1 cellular context compared by ENCODE assay signal in the genomic region with DNA sequence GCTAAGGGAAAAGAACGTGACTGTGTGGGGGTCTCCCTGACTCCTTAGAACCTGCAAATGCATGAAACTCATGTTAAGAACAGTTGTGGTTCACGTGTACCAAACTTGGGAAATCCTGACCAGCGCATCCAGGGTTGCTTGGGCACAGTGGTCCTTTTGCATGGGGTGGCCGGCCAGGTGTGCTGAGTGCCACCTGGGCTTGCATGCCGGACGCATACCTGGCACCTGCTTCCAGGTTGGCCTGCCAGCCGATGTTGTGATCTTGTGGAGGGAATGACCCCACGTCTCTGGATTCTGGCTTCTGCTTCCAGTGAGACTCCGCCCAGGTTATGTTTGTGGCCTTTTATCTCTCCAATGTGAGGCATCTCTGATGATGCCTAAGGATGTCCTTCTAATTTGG.
TF ChIP-seq lines count a peak whose summit lies in the region.

No MANE protein-coding gene starts in this region.

TF ChIP-seq in HepG2, 621 proteins besides CTCF, POLR2A, EP300 and RAD21 (continued from another document):
- TF ChIP-seq, protein P1, sequence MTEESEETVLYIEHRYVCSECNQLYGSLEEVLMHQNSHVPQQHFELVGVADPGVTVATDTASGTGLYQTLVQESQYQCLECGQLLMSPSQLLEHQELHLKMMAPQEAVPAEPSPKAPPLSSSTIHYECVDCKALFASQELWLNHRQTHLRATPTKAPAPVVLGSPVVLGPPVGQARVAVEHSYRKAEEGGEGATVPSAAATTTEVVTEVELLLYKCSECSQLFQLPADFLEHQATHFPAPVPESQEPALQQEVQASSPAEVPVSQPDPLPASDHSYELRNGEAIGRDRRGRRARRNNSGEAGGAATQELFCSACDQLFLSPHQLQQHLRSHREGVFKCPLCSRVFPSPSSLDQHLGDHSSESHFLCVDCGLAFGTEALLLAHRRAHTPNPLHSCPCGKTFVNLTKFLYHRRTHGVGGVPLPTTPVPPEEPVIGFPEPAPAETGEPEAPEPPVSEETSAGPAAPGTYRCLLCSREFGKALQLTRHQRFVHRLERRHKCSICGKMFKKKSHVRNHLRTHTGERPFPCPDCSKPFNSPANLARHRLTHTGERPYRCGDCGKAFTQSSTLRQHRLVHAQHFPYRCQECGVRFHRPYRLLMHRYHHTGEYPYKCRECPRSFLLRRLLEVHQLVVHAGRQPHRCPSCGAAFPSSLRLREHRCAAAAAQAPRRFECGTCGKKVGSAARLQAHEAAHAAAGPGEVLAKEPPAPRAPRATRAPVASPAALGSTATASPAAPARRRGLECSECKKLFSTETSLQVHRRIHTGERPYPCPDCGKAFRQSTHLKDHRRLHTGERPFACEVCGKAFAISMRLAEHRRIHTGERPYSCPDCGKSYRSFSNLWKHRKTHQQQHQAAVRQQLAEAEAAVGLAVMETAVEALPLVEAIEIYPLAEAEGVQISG (CRISPR knock-in tag; IDR thresholded peaks at IDR 0.05), result no peak
- no peak for TF ChIP-seq RORA (CRISPR knock-in tag; IDR thresholded peaks at IDR 0.05)
- TF ChIP-seq, protein P2, sequence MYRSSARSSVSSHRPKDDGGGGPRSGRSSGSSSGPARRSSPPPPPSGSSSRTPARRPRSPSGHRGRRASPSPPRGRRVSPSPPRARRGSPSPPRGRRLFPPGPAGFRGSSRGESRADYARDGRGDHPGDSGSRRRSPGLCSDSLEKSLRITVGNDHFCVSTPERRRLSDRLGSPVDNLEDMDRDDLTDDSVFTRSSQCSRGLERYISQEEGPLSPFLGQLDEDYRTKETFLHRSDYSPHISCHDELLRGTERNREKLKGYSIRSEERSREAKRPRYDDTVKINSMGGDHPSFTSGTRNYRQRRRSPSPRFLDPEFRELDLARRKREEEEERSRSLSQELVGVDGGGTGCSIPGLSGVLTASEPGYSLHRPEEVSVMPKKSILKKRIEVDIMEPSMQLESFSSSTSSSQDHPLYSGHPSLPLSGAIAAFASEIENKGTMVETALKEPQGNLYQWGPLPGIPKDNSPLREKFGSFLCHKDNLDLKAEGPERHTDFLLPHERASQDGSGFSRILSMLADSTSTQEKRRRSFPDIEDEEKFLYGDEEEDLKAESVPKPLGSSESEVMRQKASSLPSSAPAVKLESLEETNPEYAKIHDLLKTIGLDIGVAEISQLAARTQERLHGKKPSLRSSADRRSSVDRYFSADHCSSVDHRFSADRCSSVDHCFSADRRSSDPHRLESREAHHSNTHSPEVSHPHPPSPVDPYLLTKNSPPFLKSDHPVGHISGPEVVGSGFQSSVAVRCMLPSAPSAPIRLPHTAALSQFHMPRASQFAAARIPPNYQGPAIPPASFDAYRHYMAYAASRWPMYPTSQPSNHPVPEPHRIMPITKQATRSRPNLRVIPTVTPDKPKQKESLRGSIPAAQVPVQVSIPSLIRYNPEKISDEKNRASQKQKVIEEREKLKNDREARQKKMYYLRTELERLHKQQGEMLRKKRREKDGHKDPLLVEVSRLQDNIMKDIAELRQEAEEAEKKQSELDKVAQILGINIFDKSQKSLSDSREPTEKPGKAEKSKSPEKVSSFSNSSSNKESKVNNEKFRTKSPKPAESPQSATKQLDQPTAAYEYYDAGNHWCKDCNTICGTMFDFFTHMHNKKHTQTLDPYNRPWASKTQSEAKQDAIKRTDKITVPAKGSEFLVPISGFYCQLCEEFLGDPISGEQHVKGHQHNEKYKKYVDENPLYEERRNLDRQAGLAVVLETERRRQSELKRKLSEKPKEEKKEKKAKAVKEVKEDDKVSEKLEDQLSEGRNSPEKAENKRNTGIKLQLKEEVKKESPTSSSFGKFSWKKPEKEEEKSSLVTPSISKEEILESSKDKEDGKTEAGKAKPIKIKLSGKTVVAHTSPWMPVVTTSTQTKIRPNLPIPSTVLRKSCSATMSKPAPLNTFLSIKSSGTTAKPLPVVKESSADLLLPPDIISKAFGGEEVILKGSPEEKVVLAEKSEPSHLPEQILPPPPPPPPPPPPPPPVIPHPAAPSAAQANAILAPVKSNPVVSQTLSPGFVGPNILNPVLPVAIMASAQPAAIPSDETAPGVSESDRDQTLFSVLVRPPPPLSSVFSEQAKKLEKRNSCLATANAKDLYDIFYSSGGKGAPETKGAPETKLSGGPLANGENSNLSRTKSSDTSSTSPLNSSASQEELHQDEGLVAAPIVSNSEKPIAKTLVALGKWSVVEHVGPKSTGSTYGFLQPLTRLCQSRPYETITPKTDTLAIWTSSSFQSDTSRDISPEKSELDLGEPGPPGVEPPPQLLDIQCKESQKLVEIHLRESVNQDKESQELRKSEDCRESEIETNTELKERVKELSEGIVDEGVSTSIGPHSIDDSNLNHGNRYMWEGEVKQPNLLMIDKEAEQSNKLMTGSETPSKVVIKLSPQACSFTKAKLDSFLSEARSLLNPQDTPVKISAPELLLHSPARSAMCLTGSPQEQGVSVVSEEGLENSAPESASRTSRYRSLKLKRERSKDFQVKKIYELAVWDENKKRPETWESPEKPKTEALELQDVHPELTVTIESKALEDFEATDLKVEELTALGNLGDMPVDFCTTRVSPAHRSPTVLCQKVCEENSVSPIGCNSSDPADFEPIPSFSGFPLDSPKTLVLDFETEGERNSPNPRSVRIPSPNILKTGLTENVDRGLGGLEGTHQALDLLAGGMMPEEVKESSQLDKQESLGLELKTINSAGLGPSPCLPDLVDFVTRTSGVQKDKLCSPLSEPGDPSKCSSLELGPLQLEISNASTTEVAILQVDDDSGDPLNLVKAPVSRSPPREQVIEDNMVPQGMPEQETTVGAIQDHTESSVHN (CRISPR knock-in tag; IDR thresholded peaks at IDR 0.05), result no peak
- TF ChIP-seq ZNF567 (CRISPR knock-in tag; IDR thresholded peaks at IDR 0.05; ENCODE audit: borderline replicate concordance), result no peak
- TF ChIP-seq, protein P3, sequence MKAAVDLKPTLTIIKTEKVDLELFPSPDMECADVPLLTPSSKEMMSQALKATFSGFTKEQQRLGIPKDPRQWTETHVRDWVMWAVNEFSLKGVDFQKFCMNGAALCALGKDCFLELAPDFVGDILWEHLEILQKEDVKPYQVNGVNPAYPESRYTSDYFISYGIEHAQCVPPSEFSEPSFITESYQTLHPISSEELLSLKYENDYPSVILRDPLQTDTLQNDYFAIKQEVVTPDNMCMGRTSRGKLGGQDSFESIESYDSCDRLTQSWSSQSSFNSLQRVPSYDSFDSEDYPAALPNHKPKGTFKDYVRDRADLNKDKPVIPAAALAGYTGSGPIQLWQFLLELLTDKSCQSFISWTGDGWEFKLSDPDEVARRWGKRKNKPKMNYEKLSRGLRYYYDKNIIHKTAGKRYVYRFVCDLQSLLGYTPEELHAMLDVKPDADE (CRISPR knock-in tag; IDR thresholded peaks at IDR 0.05), result no peak
- no peak for TF ChIP-seq ZNF790 (CRISPR knock-in tag; IDR thresholded peaks at IDR 0.05; ENCODE audit: borderline replicate concordance)
- TF ChIP-seq NKX3-1 (CRISPR knock-in tag; IDR thresholded peaks at IDR 0.05), result no peak
- no peak for TF ChIP-seq TBX3 (IDR thresholded peaks at IDR 0.05; ENCODE audit: borderline replicate concordance)
- TF ChIP-seq, protein P4, sequence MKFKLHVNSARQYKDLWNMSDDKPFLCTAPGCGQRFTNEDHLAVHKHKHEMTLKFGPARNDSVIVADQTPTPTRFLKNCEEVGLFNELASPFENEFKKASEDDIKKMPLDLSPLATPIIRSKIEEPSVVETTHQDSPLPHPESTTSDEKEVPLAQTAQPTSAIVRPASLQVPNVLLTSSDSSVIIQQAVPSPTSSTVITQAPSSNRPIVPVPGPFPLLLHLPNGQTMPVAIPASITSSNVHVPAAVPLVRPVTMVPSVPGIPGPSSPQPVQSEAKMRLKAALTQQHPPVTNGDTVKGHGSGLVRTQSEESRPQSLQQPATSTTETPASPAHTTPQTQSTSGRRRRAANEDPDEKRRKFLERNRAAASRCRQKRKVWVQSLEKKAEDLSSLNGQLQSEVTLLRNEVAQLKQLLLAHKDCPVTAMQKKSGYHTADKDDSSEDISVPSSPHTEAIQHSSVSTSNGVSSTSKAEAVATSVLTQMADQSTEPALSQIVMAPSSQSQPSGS (CRISPR knock-in tag; IDR thresholded peaks at IDR 0.05), result no peak
TF ChIP-seq in HepG2: peak in this region for 0.
